9 cellular contexts compared by ENCODE assay signal in the genomic region with DNA sequence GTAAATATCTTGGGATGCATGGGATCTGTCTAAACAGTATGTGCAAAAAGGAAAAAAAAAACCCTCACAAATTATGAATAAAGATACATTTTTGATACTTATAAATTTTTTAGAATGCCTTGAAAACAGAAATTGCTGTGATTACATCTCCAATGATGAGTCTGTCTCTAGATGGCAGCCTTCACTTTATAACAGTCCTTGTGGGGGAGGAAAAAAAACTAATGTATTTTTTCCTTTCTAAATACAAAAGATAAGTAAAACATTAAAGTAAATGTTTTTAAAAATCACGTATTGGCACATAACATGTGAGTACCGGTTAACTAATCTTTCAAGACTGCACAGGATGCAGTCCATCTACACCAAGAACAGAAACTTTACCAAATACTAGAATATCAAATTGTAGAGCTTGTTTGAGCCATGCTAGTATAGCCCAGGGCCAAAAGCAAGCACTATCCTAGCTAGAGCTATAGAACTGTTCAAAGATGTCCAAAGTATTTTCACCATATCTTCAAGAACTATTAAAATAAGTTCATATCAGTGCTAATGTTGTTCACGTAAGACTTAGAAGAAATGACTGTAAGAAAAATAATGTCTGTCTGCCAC.
DNase-seq lines count a peak whose midpoint lies in the region; ATAC-seq, FAIRE-seq and TF ChIP-seq lines count a peak whose summit lies in the region.
"Had no signal": no experiment of that assay in that cellular context is flagged by ENCODE, and none has a peak within 500 bp of the region (broad histone marks: within the 10 kb centered on the region; RNA-seq: fewer than 3 reads in every experiment).

No MANE protein-coding gene starts in this region.

- no peak overlapping the region for H2BK5ac ChIP-seq in mesenchymal stem cell (ENCODE audit: low read depth, low read length, poor library complexity, severe bottlenecking)

- H3K27ac ChIP-seq in cingulate gyrus (ENCODE audit: low read depth, low read length) (peak overlapping the region; percentile 23), mesenchymal stem cell (ENCODE audit: low read length, poor library complexity, severe bottlenecking) (no peak overlapping the region)

- H4K8ac ChIP-seq in mesenchymal stem cell (ENCODE audit: low read length) = no peak overlapping the region

- H3K4me1 Mint-ChIP-seq in Calu3 (ENCODE audit: low read depth, unreplicated experiment) = peaks cover 31% of the 10 kb centered on the region

- no peak for FAIRE-seq in GM12891 (lab: Jason Lieb, UNC)

- ATAC-seq in activated naive CD4-positive, alpha-beta T cell treated with anti-CD3 and anti-CD28 coated beads, Interleukin-2, amount 50 U/mL, for 72 hours = no peak

- H3K9ac ChIP-seq in mesenchymal stem cell (ENCODE audit: low read length) = peak overlapping the region; percentile 47

- H3K9me3 Mint-ChIP-seq in Calu3 (ENCODE audit: low read depth, unreplicated experiment) = no peaks in the 10 kb centered on the region
- peaks cover 0 to 5% of the 10 kb centered on the region in 2 donors for H3K9me3 Mint-ChIP-seq in activated naive CD4-positive, alpha-beta T cell treated with anti-CD3 and anti-CD28 coated beads, Interleukin-2, amount 50 U/mL, for 72 hours

- 100% methylated on average over 2 of the region's 3 CpGs for WGBS in mesenchymal stem cell

- H3K4me3 ChIP-seq in NB4 (ENCODE audit: low read depth, low read length) = no peak overlapping the region
- no peak overlapping the region for H3K4me3 ChIP-seq in mesenchymal stem cell (ENCODE audit: insufficient read depth in 1 of 2, low read depth in 1 of 2, low read length in 2 of 2)

- H3K14ac ChIP-seq in mesenchymal stem cell (ENCODE audit: low read length in 2 of 2) = no peak overlapping the region

- TF ChIP-seq POLR2A in NB4 (IDR thresholded peaks at IDR 0.05; ENCODE audit: extremely low read depth, insufficient read length) = no peak
- no peak for TF ChIP-seq POLR2A in GM12891 (IDR thresholded peaks at IDR 0.05; ENCODE audit: low read depth, low read length)

- H3K4me3 Mint-ChIP-seq in Calu3 (ENCODE audit: low read depth, unreplicated experiment) = no peak overlapping the region
- H3K4me3 Mint-ChIP-seq: IgD-negative memory B cell had no signal

- no peak overlapping the region for H3K4ac ChIP-seq in mesenchymal stem cell (ENCODE audit: low read depth in 1 of 2, low read length in 2 of 2)

- H3K27ac Mint-ChIP-seq in Calu3 (ENCODE audit: unreplicated experiment) = peak overlapping the region; percentile 40
- no peak overlapping the region for H3K27ac Mint-ChIP-seq in activated naive CD4-positive, alpha-beta T cell treated with anti-CD3 and anti-CD28 coated beads, Interleukin-2, amount 50 U/mL, for 72 hours
- H3K27ac Mint-ChIP-seq: IgD-negative memory B cell had no signal

- H3K4me2 ChIP-seq in mesenchymal stem cell (ENCODE audit: low read length, poor library complexity, severe bottlenecking) = no peak overlapping the region

- no peak overlapping the region for H3K18ac ChIP-seq in mesenchymal stem cell (ENCODE audit: low read depth in 1 of 2, low read length in 2 of 2)

- no peak overlapping the region for H3K23ac ChIP-seq in mesenchymal stem cell (ENCODE audit: low read length in 2 of 2)

- H3K36me3 ChIP-seq in mesenchymal stem cell (ENCODE audit: control insufficient read depth in 1 of 2, insufficient read depth in 2 of 2, low read depth in 1 of 2, low read length in 2 of 2) = peaks cover 0 to 11% of the 10 kb centered on the region in 2 experiments

- DNase-seq in Calu3 (peak; percentile 19), NB4 (ENCODE audit: low read depth) (peak; percentile 6), mesenchymal stem cell (peak; percentile 16), GM12891 (ENCODE audit: insufficient read length, low spot score) (no peak), NCI-H2081 (lab: John Stamatoyannopoulos, UW) (no peak)
- no peak for DNase-seq in activated naive CD4-positive, alpha-beta T cell treated with anti-CD3 and anti-CD28 coated beads, Interleukin-2, amount 50 U/mL, for 72 hours (ENCODE audit: low spot score in 2 of 2)
- no peak for DNase-seq in activated CD4-positive, CD25-positive, alpha-beta regulatory T cell treated with anti-CD3 and anti-CD28 coated beads, Interleukin-2, amount 50 U/mL, for 72 hours

- H2BK120ac ChIP-seq in mesenchymal stem cell (ENCODE audit: low read depth, low read length) = no peak overlapping the region

- no peak overlapping the region for H2AFZ ChIP-seq in mesenchymal stem cell (ENCODE audit: low read depth, low read length)

- intact Hi-C loops in Calu3 (cut with micrococcal nuclease; ENCODE audit: unreplicated experiment) = loop anchor here (1.0 to 10.0 kb wide), 10 partner anchors 79 to 469 kb away; a partner anchor contains a TSS

- TF ChIP-seq CTCF in Calu3 (IDR thresholded peaks at IDR 0.05; ENCODE audit: unreplicated experiment) (peak; percentile 36), NB4 (IDR thresholded peaks at IDR 0.05; ENCODE audit: low read depth, low read length) (no peak)

- peaks cover 10% of the 10 kb centered on the region for H3K79me1 ChIP-seq in mesenchymal stem cell (replicated peaks; ENCODE audit: low read length, poor library complexity, severe bottlenecking)

- no peaks in the 10 kb centered on the region for H3K27me3 Mint-ChIP-seq in Calu3 (ENCODE audit: unreplicated experiment)
- H3K27me3 Mint-ChIP-seq: IgD-negative memory B cell had no signal

- no peaks in the 10 kb centered on the region for H3K27me3 ChIP-seq in mesenchymal stem cell (ENCODE audit: control insufficient read depth in 1 of 2, insufficient read depth in 1 of 2, low read length in 2 of 2)

- no peak overlapping the region for H4K91ac ChIP-seq in mesenchymal stem cell (ENCODE audit: low read length)

- H3K36me3 Mint-ChIP-seq in Calu3 (ENCODE audit: insufficient read depth, unreplicated experiment) = no peaks in the 10 kb centered on the region
- H3K36me3 Mint-ChIP-seq in activated naive CD4-positive, alpha-beta T cell treated with anti-CD3 and anti-CD28 coated beads, Interleukin-2, amount 50 U/mL, for 72 hours = peaks cover 4 to 20% of the 10 kb centered on the region in 2 donors

- H2BK12ac ChIP-seq in mesenchymal stem cell (ENCODE audit: low read length in 2 of 2) = no peak overlapping the region

- no peak overlapping the region for H2AK5ac ChIP-seq in mesenchymal stem cell (ENCODE audit: low read length, severe bottlenecking)

- H3K9me3 ChIP-seq in mesenchymal stem cell (ENCODE audit: control insufficient read depth, low read length) = no peaks in the 10 kb centered on the region

- no peaks in the 10 kb centered on the region for H3K4me1 ChIP-seq in mesenchymal stem cell (ENCODE audit: control insufficient read depth, insufficient read depth, low read depth, low read length)

- BruUV-seq in Calu3 (replicated peaks; lab: Mats Ljungman, UMichigan) = no TSS peak

- CTCF ChIA-PET in Calu3 (lab: Charles Lee) = interaction anchor here (0.5 to 6.7 kb wide), 11 partner anchors 8 to 468 kb away, joined by 3 to 170 read pairs (median 4); a partner anchor contains a TSS

- H2BK15ac ChIP-seq in mesenchymal stem cell (ENCODE audit: low read depth, poor library complexity, severe bottlenecking) = no peak overlapping the region

TF ChIP-seq in GM12891, 5 proteins besides CTCF, POLR2A, EP300 and RAD21:
- TF ChIP-seq PAX5 (IDR thresholded peaks at IDR 0.05; ENCODE audit: insufficient read depth, low read length, severe bottlenecking) (no peak), POU2F2 (IDR thresholded peaks at IDR 0.05; ENCODE audit: low read depth, low read length) (no peak), POLR2AphosphoS5 (IDR thresholded peaks at IDR 0.05; ENCODE audit: low read depth, low read length) (no peak), SPI1 (IDR thresholded peaks at IDR 0.05; ENCODE audit: low read depth, low read length) (no peak), TAF1 (IDR thresholded peaks at IDR 0.05; ENCODE audit: low read depth, low read length) (no peak)

Comparison
In these comparisons a context has a peak if more than half of its experiments do, and no peak if none do; other contexts are left out.
1. DNase-seq: peak in Calu3 (single experiment), NB4 (single experiment) and mesenchymal stem cell (single experiment); none in GM12891 (single experiment), NCI-H2081 (0 of 2), activated naive CD4-positive, alpha-beta T cell treated with anti-CD3 and anti-CD28 coated beads, Interleukin-2, amount 50 U/mL, for 72 hours (0 of 2) and activated CD4-positive, CD25-positive, alpha-beta regulatory T cell treated with anti-CD3 and anti-CD28 coated beads, Interleukin-2, amount 50 U/mL, for 72 hours (single experiment).